In the genomic region with DNA sequence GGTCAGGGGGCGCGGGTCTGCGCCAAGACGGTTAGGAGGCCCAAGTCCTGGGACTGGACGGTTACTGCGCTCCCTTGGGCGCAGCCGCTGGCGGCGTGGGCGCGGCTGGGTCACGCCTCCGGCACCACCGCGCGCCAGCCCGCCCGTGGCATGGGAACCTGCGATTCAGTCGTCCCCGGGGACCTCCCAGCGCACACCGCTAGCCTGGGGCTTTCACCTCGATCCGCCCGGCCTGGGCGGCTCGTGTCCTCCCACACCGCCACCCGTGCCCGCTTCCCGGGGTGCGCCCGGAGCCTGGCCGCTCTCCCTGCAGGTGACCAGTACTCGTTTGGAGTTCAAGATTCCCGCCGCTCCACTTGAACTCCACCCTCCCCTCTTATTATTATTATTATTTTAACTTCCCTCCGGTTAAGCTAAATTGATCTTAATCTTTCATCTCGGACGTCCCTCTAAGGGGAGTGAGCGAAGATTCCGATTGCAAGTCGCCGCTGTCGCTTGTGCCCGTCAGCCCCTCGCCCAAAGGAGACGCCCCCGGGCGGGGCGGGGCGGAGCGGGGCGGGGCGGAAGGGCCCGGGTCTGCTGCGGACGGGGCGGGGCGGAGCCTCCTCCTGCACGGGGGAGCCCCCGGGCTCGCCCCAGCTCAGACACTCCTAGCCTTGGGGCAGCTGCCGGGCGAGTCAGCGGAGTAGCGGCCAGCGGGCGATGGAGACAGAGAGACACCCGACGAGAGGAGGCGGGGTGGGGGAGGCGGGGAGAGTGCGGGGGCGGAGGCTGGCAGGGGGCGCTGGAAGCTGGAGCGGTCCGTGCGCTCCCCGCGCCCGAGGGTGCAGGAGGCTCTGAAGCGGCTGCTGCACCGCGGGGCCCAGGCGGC, we compare ENCODE assay signal across 8 cellular contexts. TPM values are rescaled to one million over a fixed set of nuclear protein-coding genes. Genes with fewer than 3 reads are reported as not detected.
DNase-seq lines count a peak whose midpoint lies in the region; ATAC-seq, FAIRE-seq and TF ChIP-seq lines count a peak whose summit lies in the region.

A gene with protein sequence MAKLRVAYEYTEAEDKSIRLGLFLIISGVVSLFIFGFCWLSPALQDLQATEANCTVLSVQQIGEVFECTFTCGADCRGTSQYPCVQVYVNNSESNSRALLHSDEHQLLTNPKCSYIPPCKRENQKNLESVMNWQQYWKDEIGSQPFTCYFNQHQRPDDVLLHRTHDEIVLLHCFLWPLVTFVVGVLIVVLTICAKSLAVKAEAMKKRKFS (plus strand): TSS at position 643 of the 871 bp plus-strand sequence. CDS start 445 bp downstream, outside the sequence.

- peak within 1 kb of the TSS in 1 of 2 experiments; percentile 69; a peak in 3 of 6 replicates for H3K27ac ChIP-seq in A549

- no peak for FAIRE-seq in A549 (lab: Jason Lieb, UNC)

- TF ChIP-seq RAD21 in A549 (conservative IDR thresholded peaks at IDR 0.05 in 1 of 2, IDR thresholded peaks at IDR 0.05 in 1 of 2) = no peak

- peak within 1 kb of the TSS; percentile 79 for H3K4me3 ChIP-seq in A549

- DNase-seq in A549 (ENCODE audit: low read depth in 1 of 2, low spot score in 1 of 2) (peak; percentile 40 to 53), NCI-H345 treated with DMSO at 0.1 percent for 48 hours (lab: John Stamatoyannopoulos, UW; ENCODE audit: unreplicated experiment) (peak; percentile 68), dermis blood vessel endothelial cell (peak; percentile 24), medulla oblongata (ENCODE audit: extremely low spot score) (peak; percentile 63)
- DNase-seq in activated CD4-positive, alpha-beta T cell treated with anti-CD3 and anti-CD28 coated beads, Interleukin-2, amount 50 U/mL, for 24 hours (ENCODE audit: low read depth in 1 of 2, low spot score in 1 of 2) = peak; percentile 53 to 54
- peak; percentile 64 for DNase-seq in stimulated activated CD8-positive, alpha-beta memory T cell treated with anti-CD3 and anti-CD28 coated beads, Interleukin-12 subunit alpha, Interleukin-12 subunit beta, amount 100 ng/mL, for 4 hours (ENCODE audit: low read depth)

- no peak for TF ChIP-seq EP300 in A549 (IDR thresholded peaks at IDR 0.05)

- TF ChIP-seq POLR2A in A549 (IDR thresholded peaks at IDR 0.05; ENCODE audit: low read length) = no peak

- H3K4me1 ChIP-seq in A549 = peaks cover 12% of the 10 kb centered on the region; the same call in 2 of the 3 replicates

- H3K9me3 ChIP-seq in A549 = no peaks in the 10 kb centered on the region

- POLR2A ChIA-PET in A549 (lab: Yijun Ruan, JAX) = interaction anchor here (1.1 kb wide), 1 partner anchor 8 kb away, joined by 3 read pairs; no protein-coding TSS in a partner anchor

- H3K4me2 ChIP-seq in A549 = peak within 1 kb of the TSS; percentile 100

- under 1% methylated on average over 33 of the region's 88 CpGs for WGBS in A549 (ENCODE audit: missing lambda C conversion rate)

- CTCF ChIA-PET in A549 (lab: Yijun Ruan, JAX) = interaction anchor here (0.6 to 1.7 kb wide), 2 partner anchors 27 to 465 kb away, joined by 3 to 5 read pairs; no protein-coding TSS in a partner anchor

- ATAC-seq in A549 (peak; percentile 79 to 90), GM18870 (IDR thresholded peaks at IDR 0.05; ENCODE audit: unreplicated experiment) (peak; percentile 48), HG03103 (IDR thresholded peaks at IDR 0.05; ENCODE audit: low read depth, unreplicated experiment) (peak; percentile 71)

- TF ChIP-seq CTCF in A549 (IDR thresholded peaks at IDR 0.05) = no peak

TF ChIP-seq in A549, 52 proteins besides CTCF, POLR2A, EP300 and RAD21:
- TF ChIP-seq, protein P1, sequence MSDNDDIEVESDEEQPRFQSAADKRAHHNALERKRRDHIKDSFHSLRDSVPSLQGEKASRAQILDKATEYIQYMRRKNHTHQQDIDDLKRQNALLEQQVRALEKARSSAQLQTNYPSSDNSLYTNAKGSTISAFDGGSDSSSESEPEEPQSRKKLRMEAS (IDR thresholded peaks at IDR 0.05) = peak; percentile 47; the same call in 1 of the 2 replicates
- TF ChIP-seq BHLHE40 (IDR thresholded peaks at IDR 0.05; ENCODE audit: low read depth, low read length) = no peak
- TF ChIP-seq TFCP2L1 (CRISPR knock-in tag; IDR thresholded peaks at IDR 0.05) = 0 out of 2 replicates have a peak, but pooled peaks have one; percentile 25
- TF ChIP-seq, protein P2, sequence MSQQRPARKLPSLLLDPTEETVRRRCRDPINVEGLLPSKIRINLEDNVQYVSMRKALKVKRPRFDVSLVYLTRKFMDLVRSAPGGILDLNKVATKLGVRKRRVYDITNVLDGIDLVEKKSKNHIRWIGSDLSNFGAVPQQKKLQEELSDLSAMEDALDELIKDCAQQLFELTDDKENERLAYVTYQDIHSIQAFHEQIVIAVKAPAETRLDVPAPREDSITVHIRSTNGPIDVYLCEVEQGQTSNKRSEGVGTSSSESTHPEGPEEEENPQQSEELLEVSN (IDR thresholded peaks at IDR 0.05; ENCODE audit: borderline replicate concordance, low read depth) = peak; percentile 51; the same call in 1 of the 2 replicates

RNA-seq across cellular contexts. Expression of the gene that starts here (rescaled TPM):
- polyA plus RNA-seq in A549 (2011; rRNA removed) (0.13 TPM in 2 replicates), A549 (2017; fragmentation: RNase III; extraction: RNeasy Plus Mini Kit Qiagen cat#74134 plus additional on column Dnase treatment) (0.04 to 0.08 TPM (median 0.08 TPM) in 3 replicates)
- polyA plus RNA-seq in A549 (2012; cell fraction: cytosol; rRNA removed) = 0.04 and 0.05 TPM in 2 replicates
- polyA plus RNA-seq in A549 (2012; cell fraction: nucleus; rRNA removed) = 0.02 and 0.06 TPM in 2 replicates
- 0.08 and 0.10 TPM in 2 replicates for polyA minus RNA-seq in A549 (2011; rRNA and poly(A)+ RNA removed)
- total RNA-seq in dermis blood vessel endothelial cell = 0.34 and 0.42 TPM in 2 replicates

Comparison
In these comparisons a context has a peak if more than half of its experiments do, and no peak if none do; other contexts are left out.
1. Peak in DNase-seq, ATAC-seq, H3K4me3 ChIP-seq and H3K4me2 ChIP-seq in A549; RNA of the gene not detected or under 1 TPM.
2. Peak in DNase-seq in dermis blood vessel endothelial cell; RNA of the gene not detected or under 1 TPM.